34 cellular contexts compared by ENCODE assay signal in the genomic region with DNA sequence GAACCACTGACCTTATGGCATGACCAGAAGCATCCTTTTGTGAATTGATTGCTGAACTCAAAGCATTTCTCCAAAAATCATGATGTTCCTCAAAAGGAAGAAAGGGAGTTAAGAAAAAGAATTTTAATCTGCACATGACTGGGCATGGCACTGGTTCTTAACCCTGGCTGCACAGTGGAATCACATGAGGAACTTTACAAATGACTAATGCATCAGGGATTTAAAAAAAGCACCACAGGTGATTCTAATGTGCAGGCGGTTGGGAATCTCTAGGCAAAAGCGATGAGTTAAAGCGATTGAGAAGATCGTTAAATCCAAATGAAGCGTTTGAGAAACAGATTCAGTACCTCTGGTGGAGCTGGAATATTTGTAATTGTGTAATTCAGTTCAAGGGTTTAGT.
"Had no signal": no experiment of that assay in that cellular context is flagged by ENCODE, and none has a peak within 500 bp of the region (broad histone marks: within the 10 kb centered on the region; RNA-seq: fewer than 3 reads in every experiment).

No MANE protein-coding gene starts in this region.

- H3K27me3 Mint-ChIP-seq: activated CD4-positive, alpha-beta memory T cell treated with anti-CD3 and anti-CD28 coated beads for 36 hours; activated CD4-positive, alpha-beta T cell treated with anti-CD3 and anti-CD28 coated beads, Interleukin-2, amount 10 ng/mL, durations not matched to agents 24 days and 14 days; activated CD8-positive, alpha-beta memory T cell treated with anti-CD3 and anti-CD28 coated beads, Interleukin-2, amount 10 ng/mL, durations not matched to agents 7 days and 5 days; activated naive CD4-positive, alpha-beta T cell treated with anti-CD3 and anti-CD28 coated beads, Interleukin-2, amount 10 ng/mL, durations not matched to agents 7 days and 5 days; activated naive CD8-positive, alpha-beta T cell treated with anti-CD3 and anti-CD28 coated beads, Interleukin-2, amount 10 ng/mL, durations not matched to agents 7 days and 5 days; brain; central memory CD8-positive, alpha-beta T cell; T-helper 17 cell had no signal

- H3K36me3 ChIP-seq: ascending aorta, breast epithelium, esophagus squamous epithelium had no signal

- DNase-seq: activated CD4-positive, alpha-beta memory T cell treated with anti-CD3 and anti-CD28 coated beads for 36 hours; activated CD4-positive, alpha-beta T cell treated with anti-CD3 and anti-CD28 coated beads for 36 hours; activated CD4-positive, alpha-beta T cell treated with anti-CD3 and anti-CD28 coated beads, Interleukin-2, amount 10 ng/mL, durations not matched to agents 24 days and 14 days; activated CD4-positive, CD25-positive, alpha-beta regulatory T cell; activated CD4-positive, CD25-positive, alpha-beta regulatory T cell treated with anti-CD3 and anti-CD28 coated beads, Interleukin-2, amount 50 U/mL, for 72 hours; activated CD8-positive, alpha-beta memory T cell treated with anti-CD3 and anti-CD28 coated beads, Interleukin-2, amount 10 ng/mL, durations not matched to agents 7 days and 5 days; activated CD8-positive, alpha-beta memory T cell treated with anti-CD3 and anti-CD28 coated beads, Interleukin-2, amount 50 U/mL, for 4 hours; activated CD8-positive, alpha-beta T cell treated with anti-CD3 and anti-CD28 coated beads, Interleukin-2, amount 10 ng/mL, durations not matched to agents 7 days and 5 days; activated effector memory CD4-positive, alpha-beta T cell treated with anti-CD3 and anti-CD28 coated beads, Interleukin-2, amount 50 U/mL, for 16 hours; activated naive CD4-positive, alpha-beta T cell; activated naive CD4-positive, alpha-beta T cell treated with anti-CD3 and anti-CD28 coated beads, Interleukin-2, amount 10 ng/mL, durations not matched to agents 7 days and 5 days; activated naive CD8-positive, alpha-beta T cell treated with anti-CD3 and anti-CD28 coated beads, Interleukin-2, amount 10 ng/mL, durations not matched to agents 7 days and 5 days; activated T-cell treated with anti-CD3 and anti-CD28 coated beads, Interleukin-2, amount 50 U/mL, for 1 hour; activated T-cell treated with anti-CD3 and anti-CD28 coated beads, Interleukin-2, amount 50 U/mL, for 48 hours; dorsolateral prefrontal cortex; effector memory CD4-positive, alpha-beta T cell; endodermal cell; erythroblast; esophagus squamous epithelium; head of caudate nucleus; T-helper 1 cell; T-helper 17 cell; T1000 had no signal

- H3K9me3 ChIP-seq: ascending aorta, breast epithelium, esophagus squamous epithelium had no signal

- H3K4me3 ChIP-seq: ascending aorta, breast epithelium, coronary artery, dorsolateral prefrontal cortex, esophagus squamous epithelium had no signal

- FAIRE-seq: frontal cortex had no signal

- H3K27ac ChIP-seq: ascending aorta, breast epithelium, coronary artery, dorsolateral prefrontal cortex, esophagus squamous epithelium had no signal

- H3K27me3 ChIP-seq: ascending aorta, breast epithelium, esophagus squamous epithelium had no signal

- H3K4me3 Mint-ChIP-seq: activated CD4-positive, alpha-beta memory T cell treated with anti-CD3 and anti-CD28 coated beads for 36 hours; activated CD4-positive, alpha-beta T cell treated with anti-CD3 and anti-CD28 coated beads for 36 hours; activated CD4-positive, alpha-beta T cell treated with anti-CD3 and anti-CD28 coated beads, Interleukin-2, amount 10 ng/mL, durations not matched to agents 24 days and 14 days; activated CD8-positive, alpha-beta memory T cell treated with anti-CD3 and anti-CD28 coated beads, Interleukin-2, amount 10 ng/mL, durations not matched to agents 7 days and 5 days; activated CD8-positive, alpha-beta T cell treated with anti-CD3 and anti-CD28 coated beads, Interleukin-2, amount 10 ng/mL, durations not matched to agents 7 days and 5 days; activated naive CD4-positive, alpha-beta T cell treated with anti-CD3 and anti-CD28 coated beads, Interleukin-2, amount 10 ng/mL, durations not matched to agents 7 days and 5 days; activated naive CD8-positive, alpha-beta T cell treated with anti-CD3 and anti-CD28 coated beads, Interleukin-2, amount 10 ng/mL, durations not matched to agents 7 days and 5 days; activated T-helper 1 cell treated with anti-CD3 and anti-CD28 coated beads, Interleukin-12 subunit alpha, Interleukin-12 subunit beta, Interleukin-2, Interleukin-4 antibody, amounts not matched to agents 30 ng/mL and 10 ng/mL and 1 ng/mL, durations not matched to agents 14 hours and 24 hours and 36 hours; brain; central memory CD8-positive, alpha-beta T cell; dendritic cell treated with granulocyte-macrophage colony-stimulating factor and Interleukin-4, amounts not matched to agents 40 ng/mL and 50 ng/mL, for 4 days; endodermal cell; T-helper 17 cell; T-helper 2 cell treated with Interferon-gamma antibody and Interleukin-4, amounts not matched to agents 5 μg/mL and 100 μg/mL, for 36 hours had no signal

- H3K4me1 Mint-ChIP-seq: activated CD4-positive, alpha-beta T cell treated with anti-CD3 and anti-CD28 coated beads for 36 hours; activated CD4-positive, alpha-beta T cell treated with anti-CD3 and anti-CD28 coated beads, Interleukin-2, amount 10 ng/mL, durations not matched to agents 24 days and 14 days; activated CD8-positive, alpha-beta memory T cell treated with anti-CD3 and anti-CD28 coated beads, Interleukin-2, amount 10 ng/mL, durations not matched to agents 7 days and 5 days; activated naive CD4-positive, alpha-beta T cell treated with anti-CD3 and anti-CD28 coated beads, Interleukin-2, amount 10 ng/mL, durations not matched to agents 7 days and 5 days; activated naive CD8-positive, alpha-beta T cell treated with anti-CD3 and anti-CD28 coated beads, Interleukin-2, amount 10 ng/mL, durations not matched to agents 7 days and 5 days; central memory CD8-positive, alpha-beta T cell; endodermal cell; T-helper 17 cell had no signal

- H3K9me3 Mint-ChIP-seq: activated CD4-positive, alpha-beta memory T cell treated with anti-CD3 and anti-CD28 coated beads for 36 hours; activated CD4-positive, alpha-beta T cell treated with anti-CD3 and anti-CD28 coated beads, Interleukin-2, amount 10 ng/mL, durations not matched to agents 24 days and 14 days; activated naive CD4-positive, alpha-beta T cell treated with anti-CD3 and anti-CD28 coated beads, Interleukin-2, amount 10 ng/mL, durations not matched to agents 7 days and 5 days; activated naive CD8-positive, alpha-beta T cell treated with anti-CD3 and anti-CD28 coated beads, Interleukin-2, amount 10 ng/mL, durations not matched to agents 7 days and 5 days; activated T-helper 1 cell treated with anti-CD3 and anti-CD28 coated beads, Interleukin-12 subunit alpha, Interleukin-12 subunit beta, Interleukin-2, Interleukin-4 antibody, amounts not matched to agents 30 ng/mL and 10 ng/mL and 1 ng/mL, durations not matched to agents 14 hours and 24 hours and 36 hours; activated T-helper 2 cell treated with anti-CD3 and anti-CD28 coated beads, Interferon-gamma antibody, Interleukin-2, Interleukin-4, amounts not matched to agents 10 μg/mL and 5 μg/mL and 100 μg/mL, durations not matched to agents 14 hours and 24 hours and 36 hours; dendritic cell treated with granulocyte-macrophage colony-stimulating factor and Interleukin-4, amounts not matched to agents 40 ng/mL and 50 ng/mL, for 4 days; endodermal cell; T-helper 2 cell treated with Interferon-gamma antibody and Interleukin-4, amounts not matched to agents 5 μg/mL and 100 μg/mL, for 36 hours had no signal

- H3K4me1 ChIP-seq: ascending aorta, breast epithelium, esophagus squamous epithelium had no signal

- H3K36me3 Mint-ChIP-seq: activated CD4-positive, alpha-beta memory T cell treated with anti-CD3 and anti-CD28 coated beads for 36 hours; activated CD8-positive, alpha-beta memory T cell treated with anti-CD3 and anti-CD28 coated beads, Interleukin-2, amount 10 ng/mL, durations not matched to agents 7 days and 5 days; activated naive CD4-positive, alpha-beta T cell treated with anti-CD3 and anti-CD28 coated beads, Interleukin-2, amount 10 ng/mL, durations not matched to agents 7 days and 5 days; activated naive CD4-positive, alpha-beta T cell treated with anti-CD3 and anti-CD28 coated beads, Interleukin-2, amount 50 U/mL, for 72 hours; activated naive CD8-positive, alpha-beta T cell treated with anti-CD3 and anti-CD28 coated beads, Interleukin-2, amount 10 ng/mL, durations not matched to agents 7 days and 5 days; brain had no signal

- ATAC-seq: activated CD4-positive, alpha-beta T cell treated with anti-CD3 and anti-CD28 coated beads for 36 hours; activated CD8-positive, alpha-beta memory T cell treated with anti-CD3 and anti-CD28 coated beads, Interleukin-2, amount 10 ng/mL, durations not matched to agents 7 days and 5 days; activated CD8-positive, alpha-beta T cell treated with anti-CD3 and anti-CD28 coated beads, Interleukin-2, amount 10 ng/mL, durations not matched to agents 7 days and 5 days; activated naive CD4-positive, alpha-beta T cell treated with anti-CD3 and anti-CD28 coated beads, Interleukin-2, amount 50 U/mL, for 72 hours; T-helper 17 cell had no signal

- H3K27ac Mint-ChIP-seq: activated CD4-positive, alpha-beta memory T cell treated with anti-CD3 and anti-CD28 coated beads for 36 hours; activated CD4-positive, alpha-beta T cell treated with anti-CD3 and anti-CD28 coated beads for 36 hours; activated CD4-positive, alpha-beta T cell treated with anti-CD3 and anti-CD28 coated beads, Interleukin-2, amount 10 ng/mL, durations not matched to agents 24 days and 14 days; activated CD8-positive, alpha-beta memory T cell treated with anti-CD3 and anti-CD28 coated beads, Interleukin-2, amount 10 ng/mL, durations not matched to agents 7 days and 5 days; activated CD8-positive, alpha-beta T cell treated with anti-CD3 and anti-CD28 coated beads, Interleukin-2, amount 10 ng/mL, durations not matched to agents 7 days and 5 days; activated naive CD4-positive, alpha-beta T cell treated with anti-CD3 and anti-CD28 coated beads, Interleukin-2, amount 10 ng/mL, durations not matched to agents 7 days and 5 days; activated naive CD4-positive, alpha-beta T cell treated with anti-CD3 and anti-CD28 coated beads, Interleukin-2, amount 50 U/mL, for 72 hours; activated naive CD8-positive, alpha-beta T cell treated with anti-CD3 and anti-CD28 coated beads, Interleukin-2, amount 10 ng/mL, durations not matched to agents 7 days and 5 days; activated T-helper 1 cell treated with anti-CD3 and anti-CD28 coated beads, Interleukin-12 subunit alpha, Interleukin-12 subunit beta, Interleukin-2, Interleukin-4 antibody, amounts not matched to agents 30 ng/mL and 10 ng/mL and 1 ng/mL, durations not matched to agents 14 hours and 24 hours and 36 hours; activated T-helper 2 cell treated with anti-CD3 and anti-CD28 coated beads, Interferon-gamma antibody, Interleukin-2, Interleukin-4, amounts not matched to agents 10 μg/mL and 5 μg/mL and 100 μg/mL, durations not matched to agents 14 hours and 24 hours and 36 hours; brain; dendritic cell treated with granulocyte-macrophage colony-stimulating factor and Interleukin-4, amounts not matched to agents 40 ng/mL and 50 ng/mL, for 4 days; endodermal cell; T-helper 17 cell; T-helper 2 cell treated with Interferon-gamma antibody and Interleukin-4, amounts not matched to agents 5 μg/mL and 100 μg/mL, for 36 hours had no signal
